ENCODE assay signal across 21 cellular contexts in the genomic region with DNA sequence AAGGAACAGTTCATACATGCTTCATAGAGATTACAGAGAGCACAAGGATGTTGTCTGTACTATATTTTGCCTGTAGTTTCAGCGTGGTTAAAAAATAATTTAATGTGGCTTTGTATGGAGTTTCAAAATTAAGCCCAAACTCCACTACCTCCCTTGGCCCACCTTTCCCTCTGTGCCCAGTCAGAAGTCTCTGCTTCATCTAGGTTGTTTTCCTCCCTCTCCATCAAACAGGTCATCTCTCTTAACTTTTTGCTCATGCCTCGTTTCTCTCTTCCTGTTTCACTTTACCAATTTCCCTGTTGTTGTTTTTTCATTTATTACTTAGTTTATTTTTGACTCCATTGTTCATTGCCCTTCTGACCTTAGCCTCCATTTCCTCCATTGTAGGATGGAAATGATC.
"Had no signal": no experiment of that assay in that cellular context is flagged by ENCODE, and none has a peak within 500 bp of the region (broad histone marks: within the 10 kb centered on the region; RNA-seq: fewer than 3 reads in every experiment).

No MANE protein-coding gene starts in this region.

- H3K36me3 Mint-ChIP-seq: activated naive CD4-positive, alpha-beta T cell treated with anti-CD3 and anti-CD28 coated beads, Interleukin-2, amount 50 U/mL, for 72 hours; brain; memory B cell; natural killer cell treated with Interleukin-12 subunit alpha and Interleukin-12 subunit beta and Interleukin-15 and Interleukin-18, amount 100 ng/mL, for 72 hours; WTC11 had no signal

- H3K4me3 Mint-ChIP-seq: activated T-cell treated with anti-CD3 and anti-CD28 coated beads, Interleukin-2, amount 50 U/mL, for 24 hours; activated T-helper 17 cell treated with anti-CD3 and anti-CD28 coated beads, Interleukin-2, amount 50 U/mL, for 72 hours; brain; memory B cell; natural killer cell treated with Interleukin-12 subunit alpha and Interleukin-12 subunit beta and Interleukin-15 and Interleukin-18, amount 100 ng/mL, for 72 hours; WTC11 had no signal

- H3K27ac Mint-ChIP-seq: activated naive CD4-positive, alpha-beta T cell treated with anti-CD3 and anti-CD28 coated beads, Interleukin-2, amount 50 U/mL, for 72 hours; activated T-cell treated with anti-CD3 and anti-CD28 coated beads, Interleukin-2, amount 50 U/mL, for 24 hours; activated T-helper 17 cell treated with anti-CD3 and anti-CD28 coated beads, Interleukin-2, amount 50 U/mL, for 72 hours; memory B cell; natural killer cell treated with Interleukin-12 subunit alpha and Interleukin-12 subunit beta and Interleukin-15 and Interleukin-18, amount 100 ng/mL, for 72 hours; WTC11 had no signal

- H3K9me3 ChIP-seq: esophagus muscularis mucosa, neutrophil, ovary, prostate gland, upper lobe of left lung had no signal

- DNase-seq: activated T-cell treated with anti-CD3 and anti-CD28 coated beads, Interleukin-2, amount 50 U/mL, for 24 hours; aorta; effector memory CD4-positive, alpha-beta T cell; hypothalamus; left ventricle myocardium superior; ovary; spleen; stimulated activated CD4-positive, alpha-beta T cell treated with anti-CD3 and anti-CD28 coated beads, Interleukin-4, amount 100 ng/mL, for 24 hours; stimulated activated naive CD8-positive, alpha-beta T cell treated with anti-CD3 and anti-CD28 coated beads, Interleukin-15, Interleukin-2, amounts not matched to agents 100 U/mL and 50 U/mL, for 24 hours; T-helper 9 cell; upper lobe of left lung had no signal

- H3K4me1 ChIP-seq: esophagus muscularis mucosa, prostate gland, spleen, upper lobe of left lung had no signal

- H3K27me3 ChIP-seq: esophagus muscularis mucosa, neutrophil, ovary, spleen, upper lobe of left lung had no signal

- H3K4me1 Mint-ChIP-seq: activated T-helper 17 cell treated with anti-CD3 and anti-CD28 coated beads, Interleukin-2, amount 50 U/mL, for 72 hours; brain; memory B cell had no signal

- H3K36me3 ChIP-seq: esophagus muscularis mucosa, neutrophil, ovary, prostate gland, spleen, upper lobe of left lung had no signal

- H3K27ac ChIP-seq: esophagus muscularis mucosa, neutrophil, ovary, prostate gland, spleen, upper lobe of left lung had no signal

- FAIRE-seq: frontal cortex had no signal

- ATAC-seq: activated naive CD4-positive, alpha-beta T cell treated with anti-CD3 and anti-CD28 coated beads, Interleukin-2, amount 50 U/mL, for 72 hours; activated T-helper 17 cell treated with anti-CD3 and anti-CD28 coated beads, Interleukin-2, amount 50 U/mL, for 72 hours; left ventricle myocardium superior; natural killer cell treated with Interleukin-12 subunit alpha and Interleukin-12 subunit beta and Interleukin-15 and Interleukin-18, amount 100 ng/mL, for 72 hours; stimulated activated naive CD8-positive, alpha-beta T cell treated with anti-CD3 and anti-CD28 coated beads, Interleukin-15, Interleukin-2, amounts not matched to agents 100 U/mL and 50 U/mL, for 24 hours; WTC11 had no signal

- H3K4me3 ChIP-seq: esophagus muscularis mucosa, ovary, prostate gland, spleen, upper lobe of left lung had no signal
